ENCODE assay signal across 20 cellular contexts in genomic region chr12:236445-236844, GRCh38. TPM values are rescaled to one million over a fixed set of nuclear protein-coding genes. Genes with fewer than 3 reads are reported as not detected.
DNase-seq lines count a peak whose midpoint lies in the region; ATAC-seq, FAIRE-seq and TF ChIP-seq lines count a peak whose summit lies in the region.
"Had no signal": no experiment of that assay in that cellular context is flagged by ENCODE, and none has a peak within 500 bp of the region (broad histone marks: within the 10 kb centered on the region; RNA-seq: fewer than 3 reads in every experiment).

No MANE protein-coding gene starts in this region.

- no peaks in the 10 kb centered on the region for H3K79me2 ChIP-seq in HepG2 (ENCODE audit: insufficient read depth, low read length)

- H3K4me1 Mint-ChIP-seq in activated CD8-positive, alpha-beta memory T cell treated with anti-CD3 and anti-CD28 coated beads, Interleukin-2, amount 10 ng/mL, durations not matched to agents 7 days and 5 days: no peaks in the 10 kb centered on the region
- no peaks in the 10 kb centered on the region for H3K4me1 Mint-ChIP-seq in stimulated activated naive CD8-positive, alpha-beta T cell treated with anti-CD3 and anti-CD28 coated beads, Interleukin-15, amount 100 ng/mL, for 72 hours
- no peaks in the 10 kb centered on the region for H3K4me1 Mint-ChIP-seq in effector memory CD8-positive, alpha-beta T cell (ENCODE audit: low read depth in 2 of 2)
- H3K4me1 Mint-ChIP-seq: CD8-positive, alpha-beta memory T cell had no signal

- no peak for TF ChIP-seq EP300 in HepG2 (IDR thresholded peaks at IDR 0.05; ENCODE audit: low read depth in 2 of 2, low read length in 2 of 2)
- TF ChIP-seq EP300 in HepG2 (CRISPR knock-in tag; IDR thresholded peaks at IDR 0.05; ENCODE audit: borderline replicate concordance): no peak

- H3K9me3 Mint-ChIP-seq in activated CD8-positive, alpha-beta memory T cell treated with anti-CD3 and anti-CD28 coated beads, Interleukin-2, amount 10 ng/mL, durations not matched to agents 7 days and 5 days (ENCODE audit: low read depth): peaks cover 8% of the 10 kb centered on the region
- peaks cover 13 to 22% of the 10 kb centered on the region in 2 donors for H3K9me3 Mint-ChIP-seq in stimulated activated naive CD8-positive, alpha-beta T cell treated with anti-CD3 and anti-CD28 coated beads, Interleukin-15, amount 100 ng/mL, for 72 hours
- peaks cover 7 to 9% of the 10 kb centered on the region in 2 donors for H3K9me3 Mint-ChIP-seq in effector memory CD8-positive, alpha-beta T cell

- H3K4me1 ChIP-seq in HepG2 (ENCODE audit: insufficient read depth, low read length): peaks cover 53% of the 10 kb centered on the region
- H3K4me1 ChIP-seq: Caco-2 had no signal

- 67% methylated on average over 3 of the region's 3 CpGs for WGBS in HepG2 (ENCODE audit: low lambda C conversion rate)

- H3K4me3 Mint-ChIP-seq in activated CD8-positive, alpha-beta memory T cell treated with anti-CD3 and anti-CD28 coated beads, Interleukin-2, amount 10 ng/mL, durations not matched to agents 7 days and 5 days: no peak overlapping the region
- H3K4me3 Mint-ChIP-seq in stimulated activated naive CD8-positive, alpha-beta T cell treated with anti-CD3 and anti-CD28 coated beads, Interleukin-15, amount 100 ng/mL, for 72 hours: no peak overlapping the region
- H3K4me3 Mint-ChIP-seq in effector memory CD8-positive, alpha-beta T cell: no peak overlapping the region
- H3K4me3 Mint-ChIP-seq: CD8-positive, alpha-beta memory T cell; HFFc6 had no signal

- peak overlapping the region; percentile 82 for H3K27ac ChIP-seq in HepG2 (ENCODE audit: extremely low read length, insufficient read depth, low read length)
- H3K27ac ChIP-seq: BLaER1 had no signal

- H3K4me3 ChIP-seq in HepG2 (replicated peaks in 1 of 3; ENCODE audit: insufficient read depth in 1 of 3, low read depth in 2 of 3, low read length in 3 of 3): no peak overlapping the region
- H3K4me3 ChIP-seq: BLaER1 had no signal

- peaks cover 2% of the 10 kb centered on the region for H3K36me3 Mint-ChIP-seq in activated CD8-positive, alpha-beta memory T cell treated with anti-CD3 and anti-CD28 coated beads, Interleukin-2, amount 10 ng/mL, durations not matched to agents 7 days and 5 days
- H3K36me3 Mint-ChIP-seq in effector memory CD8-positive, alpha-beta T cell (ENCODE audit: insufficient read depth): no peaks in the 10 kb centered on the region

- peaks cover 4% of the 10 kb centered on the region; the same call in 1 of the 2 replicates for H3K9me3 ChIP-seq in HepG2 (ENCODE audit: low read length)

- H3K4me2 ChIP-seq in HepG2 (ENCODE audit: low read depth, low read length): peak overlapping the region; percentile 91
- H3K4me2 ChIP-seq: BLaER1 had no signal

- no peak for TF ChIP-seq CTCF in HepG2 (CRISPR knock-in tag; IDR thresholded peaks at IDR 0.05)

- H3K9ac ChIP-seq in HepG2 (ENCODE audit: insufficient read depth, low read depth, low read length): no peak overlapping the region
- H3K9ac ChIP-seq: BLaER1 had no signal

- no peaks in the 10 kb centered on the region for H3K36me3 ChIP-seq in HepG2 (replicated peaks in 1 of 2; ENCODE audit: control insufficient read depth in 1 of 2, insufficient read depth in 2 of 2, low read length in 2 of 2)
- H3K36me3 ChIP-seq: BLaER1 had no signal

- CTCF ChIA-PET in activated CD8-positive, alpha-beta memory T cell treated with anti-CD3 and anti-CD28 coated beads, Interleukin-2, amount 10 ng/mL, durations not matched to agents 7 days and 5 days (lab: Charles Lee): no interaction called here
- CTCF ChIA-PET in HepG2 (lab: Yijun Ruan, JAX; ENCODE audit: low intra/inter-chr PET ratio, low total read pairs): no interaction called here

- no peak for TF ChIP-seq RAD21 in HepG2 (CRISPR knock-in tag; IDR thresholded peaks at IDR 0.05)

- H3K27ac Mint-ChIP-seq in activated CD8-positive, alpha-beta memory T cell treated with anti-CD3 and anti-CD28 coated beads, Interleukin-2, amount 10 ng/mL, durations not matched to agents 7 days and 5 days: no peak overlapping the region
- H3K27ac Mint-ChIP-seq in stimulated activated naive CD8-positive, alpha-beta T cell treated with anti-CD3 and anti-CD28 coated beads, Interleukin-15, amount 100 ng/mL, for 72 hours: no peak overlapping the region
- H3K27ac Mint-ChIP-seq in effector memory CD8-positive, alpha-beta T cell: no peak overlapping the region
- H3K27ac Mint-ChIP-seq: CD8-positive, alpha-beta memory T cell; HFFc6 had no signal

- POLR2A ChIA-PET in HepG2 (lab: Yijun Ruan, JAX): interaction anchor here (0.6 to 1.7 kb wide), 6 partner anchors 13 to 26 kb away, joined by 3 to 12 read pairs (median 4); partner anchors contain the start of gene SLC6A12

- no peaks in the 10 kb centered on the region for H3K27me3 Mint-ChIP-seq in activated CD8-positive, alpha-beta memory T cell treated with anti-CD3 and anti-CD28 coated beads, Interleukin-2, amount 10 ng/mL, durations not matched to agents 7 days and 5 days
- H3K27me3 Mint-ChIP-seq in stimulated activated naive CD8-positive, alpha-beta T cell treated with anti-CD3 and anti-CD28 coated beads, Interleukin-15, amount 100 ng/mL, for 72 hours: no peaks in the 10 kb centered on the region
- H3K27me3 Mint-ChIP-seq in effector memory CD8-positive, alpha-beta T cell: peaks cover 27 to 57% of the 10 kb centered on the region in 2 donors

- peak; percentile 4 for DNase-seq in activated CD8-positive, alpha-beta memory T cell treated with anti-CD3 and anti-CD28 coated beads, Interleukin-2, amount 50 U/mL, for 48 hours
- DNase-seq in activated CD8-positive, alpha-beta memory T cell treated with anti-CD3 and anti-CD28 coated beads, Interleukin-2, amount 10 ng/mL, durations not matched to agents 7 days and 5 days: no peak
- DNase-seq in HepG2 (ENCODE audit: low spot score) (no peak), posterior vena cava (ENCODE audit: low spot score) (peak; percentile 3), HUDEP-2 (lab: John Stamatoyannopoulos, UW; ENCODE audit: unreplicated experiment in 76 of 76) (no peak)
- no peak for DNase-seq in stimulated activated naive CD8-positive, alpha-beta T cell treated with anti-CD3 and anti-CD28 coated beads, Interleukin-15, amount 100 ng/mL, for 72 hours
- DNase-seq in effector memory CD8-positive, alpha-beta T cell: no peak
- DNase-seq: 8988T; AML-193; CD8-positive, alpha-beta memory T cell; DND-41; GDM1; HCEC 1CT; HFFc6 had no signal

- H2AFZ ChIP-seq in HepG2 (ENCODE audit: low read length): no peak overlapping the region

- no peaks in the 10 kb centered on the region for H4K20me1 ChIP-seq in HepG2 (ENCODE audit: insufficient read depth, low read length)
- H4K20me1 ChIP-seq: BLaER1 had no signal

- H3K27me3 ChIP-seq in HepG2 (ENCODE audit: control insufficient read depth in 1 of 2, insufficient read depth in 2 of 2, low read length in 2 of 2): no peaks in the 10 kb centered on the region; a peak in 1 of 5 replicates
- H3K27me3 ChIP-seq: BLaER1 had no signal

- no peak for FAIRE-seq in HepG2 (lab: Jason Lieb, UNC)
- FAIRE-seq: GM12892, GM19239, H1, HTR-8/SVneo had no signal

- no peak for ATAC-seq in activated CD8-positive, alpha-beta memory T cell treated with anti-CD3 and anti-CD28 coated beads, Interleukin-2, amount 10 ng/mL, durations not matched to agents 7 days and 5 days
- ATAC-seq in HepG2: no peak
- no peak for ATAC-seq in stimulated activated naive CD8-positive, alpha-beta T cell treated with anti-CD3 and anti-CD28 coated beads, Interleukin-15, amount 100 ng/mL, for 72 hours
- no peak for ATAC-seq in effector memory CD8-positive, alpha-beta T cell (replicated peaks)

- intact Hi-C loops in HepG2 (cut with micrococcal nuclease; ENCODE audit: unreplicated experiment): no loop called here
- intact Hi-C loops in posterior vena cava (cut with DNase I): no loop called here

- BruUV-seq in HepG2 (replicated peaks; lab: Mats Ljungman, UMichigan): no TSS peak

- no peak for TF ChIP-seq POLR2A in HepG2 (IDR thresholded peaks at IDR 0.05; ENCODE audit: insufficient read depth in 1 of 2, low read depth in 2 of 2, low read length in 2 of 2)

- in situ Hi-C loops in HepG2 (cut with HindIII; ENCODE audit: extremely low pct_ligation_motif_present, low pct_unique_long_range_greater_than_20kb): no loop called here

RNA-seq across cellular contexts. Expression of gene SLC6A12, which starts 22.5 kb away (rescaled TPM):
- total RNA-seq in activated CD8-positive, alpha-beta memory T cell treated with anti-CD3 and anti-CD28 coated beads, Interleukin-2, amount 10 ng/mL, durations not matched to agents 7 days and 5 days: under 1 TPM in 1 of 2 experiments, not detected in 1; 0.33 TPM
- total RNA-seq in HepG2 (2016; rRNA removed; fragmentation: Illumina TruSeq; extraction: Trizol) (9.5 and 18.8 TPM in 2 replicates), posterior vena cava (1 to 10 TPM in 1 of 2 donors, under 1 TPM in 1; 1.00 to 1.0 TPM)
- 3.7 and 5.6 TPM in 2 replicates for total RNA-seq in HepG2 (2016; cell fraction: cytosol; rRNA removed; fragmentation: Illumina TruSeq; extraction: Trizol; ENCODE audit: low read depth)
- 10.4 and 17.8 TPM in 2 replicates for total RNA-seq in HepG2 (2016; cell fraction: insoluble cytoplasmic fraction; rRNA removed; fragmentation: Illumina TruSeq; extraction: Trizol)
- total RNA-seq in HepG2 (2016; cell fraction: membrane; rRNA removed; fragmentation: Illumina TruSeq; extraction: Trizol): 7.4 and 8.0 TPM in 2 replicates
- total RNA-seq in HepG2 (2016; cell fraction: nucleus; rRNA removed; fragmentation: Illumina TruSeq; extraction: Trizol): 17.0 and 17.6 TPM in 2 replicates
- 3.7 and 6.0 TPM in 2 replicates for polyA plus RNA-seq in HepG2 (2011; rRNA removed)
- 4.4 and 5.0 TPM in 2 replicates for polyA plus RNA-seq in HepG2 (2011; cell fraction: cytosol; rRNA removed)
- 10.3 and 12.4 TPM in 2 replicates for polyA plus RNA-seq in HepG2 (2011; cell fraction: nucleus; rRNA removed)
- 0.66 and 5.8 TPM in 2 replicates for polyA plus RNA-seq in HepG2 (2012)
- 2.3 and 2.8 TPM in 2 replicates for polyA plus RNA-seq in HepG2 (2016; cell fraction: cytosol; fragmentation: Illumina TruSeq; extraction: Trizol; ENCODE audit: low read depth)
- 7.2 and 9.0 TPM in 2 replicates for polyA plus RNA-seq in HepG2 (2016; cell fraction: insoluble cytoplasmic fraction; fragmentation: Illumina TruSeq; extraction: Trizol; ENCODE audit: low read depth)
- 3.9 and 4.9 TPM in 2 replicates for polyA plus RNA-seq in HepG2 (2016; cell fraction: membrane; fragmentation: Illumina TruSeq; extraction: Trizol; ENCODE audit: low read depth)
- 27.1 and 27.7 TPM in 2 replicates for polyA plus RNA-seq in HepG2 (2016; cell fraction: nucleus; fragmentation: Illumina TruSeq; extraction: Trizol; ENCODE audit: insufficient read depth, low read depth)
- polyA minus RNA-seq in HepG2 (2011; rRNA and poly(A)+ RNA removed; ENCODE audit: low replicate concordance): 1.2 and 11.3 TPM in 2 replicates
- 7.0 and 7.2 TPM in 2 replicates for polyA minus RNA-seq in HepG2 (2011; cell fraction: cytosol; rRNA and poly(A)+ RNA removed)
- 5.8 and 7.1 TPM in 2 replicates for polyA minus RNA-seq in HepG2 (2011; cell fraction: nucleus; rRNA and poly(A)+ RNA removed)
- total RNA-seq: HFFc6 had no signal
- polyA plus RNA-seq: CD8-positive, alpha-beta memory T cell had no signal

RNA-seq across cellular contexts. Expression of gene SLC6A13, which starts 26.2 kb away (rescaled TPM):
- under 1 TPM; 0.35 TPM for total RNA-seq in activated CD8-positive, alpha-beta memory T cell treated with anti-CD3 and anti-CD28 coated beads, Interleukin-2, amount 10 ng/mL, durations not matched to agents 7 days and 5 days
- total RNA-seq in HepG2 (2016; rRNA removed; fragmentation: Illumina TruSeq; extraction: Trizol): 0.15 and 0.52 TPM in 2 replicates
- total RNA-seq in HepG2 (2016; cell fraction: cytosol; rRNA removed; fragmentation: Illumina TruSeq; extraction: Trizol; ENCODE audit: low read depth): not detected in 2 replicates
- 0.22 TPM in 1 of 2 replicates, not detected in the other for total RNA-seq in HepG2 (2016; cell fraction: insoluble cytoplasmic fraction; rRNA removed; fragmentation: Illumina TruSeq; extraction: Trizol)
- not detected in 2 replicates for total RNA-seq in HepG2 (2016; cell fraction: membrane; rRNA removed; fragmentation: Illumina TruSeq; extraction: Trizol)
- total RNA-seq in HepG2 (2016; cell fraction: nucleus; rRNA removed; fragmentation: Illumina TruSeq; extraction: Trizol): 0.40 TPM in 1 of 2 replicates, not detected in the other
- 0.05 and 0.60 TPM in 2 replicates for polyA plus RNA-seq in HepG2 (2011; rRNA removed)
- 0.17 and 0.21 TPM in 2 replicates for polyA plus RNA-seq in HepG2 (2011; cell fraction: cytosol; rRNA removed)
- 1.4 and 1.6 TPM in 2 replicates for polyA plus RNA-seq in HepG2 (2011; cell fraction: nucleus; rRNA removed)
- polyA plus RNA-seq in HepG2 (2012): 0.60 and 0.83 TPM in 2 replicates
- polyA plus RNA-seq in HepG2 (2016; cell fraction: cytosol; fragmentation: Illumina TruSeq; extraction: Trizol; ENCODE audit: low read depth): not detected in 2 replicates
- not detected in 2 replicates for polyA plus RNA-seq in HepG2 (2016; cell fraction: insoluble cytoplasmic fraction; fragmentation: Illumina TruSeq; extraction: Trizol; ENCODE audit: low read depth)
- not detected in 2 replicates for polyA plus RNA-seq in HepG2 (2016; cell fraction: membrane; fragmentation: Illumina TruSeq; extraction: Trizol; ENCODE audit: low read depth)
- 0.67 and 1.00 TPM in 2 replicates for polyA plus RNA-seq in HepG2 (2016; cell fraction: nucleus; fragmentation: Illumina TruSeq; extraction: Trizol; ENCODE audit: insufficient read depth, low read depth)
- polyA minus RNA-seq in HepG2 (2011; rRNA and poly(A)+ RNA removed; ENCODE audit: low replicate concordance): 0.70 TPM in 1 of 2 replicates, not detected in the other
- polyA minus RNA-seq in HepG2 (2011; cell fraction: cytosol; rRNA and poly(A)+ RNA removed): not detected in 2 replicates
- 2.7 and 3.2 TPM in 2 replicates for polyA minus RNA-seq in HepG2 (2011; cell fraction: nucleus; rRNA and poly(A)+ RNA removed)
- not detected for total RNA-seq in posterior vena cava
- total RNA-seq: H1, HFFc6 had no signal
- polyA plus RNA-seq: CD8-positive, alpha-beta memory T cell had no signal

Comparison
In these comparisons a context has a peak if more than half of its experiments do, and no peak if none do; other contexts are left out.
1. DNase-seq: peak in activated CD8-positive, alpha-beta memory T cell treated with anti-CD3 and anti-CD28 coated beads, Interleukin-2, amount 50 U/mL, for 48 hours (single experiment) and posterior vena cava (single experiment); none in activated CD8-positive, alpha-beta memory T cell treated with anti-CD3 and anti-CD28 coated beads, Interleukin-2, amount 10 ng/mL, durations not matched to agents 7 days and 5 days (single experiment), HepG2 (single experiment), stimulated activated naive CD8-positive, alpha-beta T cell treated with anti-CD3 and anti-CD28 coated beads, Interleukin-15, amount 100 ng/mL, for 72 hours (0 of 2), effector memory CD8-positive, alpha-beta T cell (0 of 3) and HUDEP-2 (0 of 76).